ENCODE assay signal across 1 cellular context in the genomic region with DNA sequence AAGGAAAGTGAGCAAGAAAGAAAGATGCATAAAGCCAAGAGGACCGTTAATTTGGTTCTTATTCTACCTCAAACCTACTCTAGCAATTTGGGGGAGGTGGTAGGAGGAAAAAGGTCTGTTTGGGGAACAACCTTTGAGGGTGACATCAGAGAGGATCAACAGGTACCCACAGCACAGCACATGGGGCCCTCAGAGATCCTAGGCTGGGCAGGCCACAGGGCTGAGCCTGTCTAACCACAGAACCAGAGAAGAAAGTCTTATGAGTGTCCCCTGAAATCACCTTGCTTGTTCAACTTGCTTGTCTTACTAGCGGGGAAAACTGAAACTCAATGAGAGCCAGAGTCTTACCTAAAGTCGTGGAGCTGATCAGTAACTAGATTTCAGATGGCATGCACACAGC.
TF ChIP-seq lines count a peak whose summit lies in the region.

No MANE protein-coding gene starts in this region.

TF ChIP-seq in A549, 52 proteins besides CTCF, POLR2A, EP300 and RAD21 (continued from another document):
- TF ChIP-seq, protein P1, sequence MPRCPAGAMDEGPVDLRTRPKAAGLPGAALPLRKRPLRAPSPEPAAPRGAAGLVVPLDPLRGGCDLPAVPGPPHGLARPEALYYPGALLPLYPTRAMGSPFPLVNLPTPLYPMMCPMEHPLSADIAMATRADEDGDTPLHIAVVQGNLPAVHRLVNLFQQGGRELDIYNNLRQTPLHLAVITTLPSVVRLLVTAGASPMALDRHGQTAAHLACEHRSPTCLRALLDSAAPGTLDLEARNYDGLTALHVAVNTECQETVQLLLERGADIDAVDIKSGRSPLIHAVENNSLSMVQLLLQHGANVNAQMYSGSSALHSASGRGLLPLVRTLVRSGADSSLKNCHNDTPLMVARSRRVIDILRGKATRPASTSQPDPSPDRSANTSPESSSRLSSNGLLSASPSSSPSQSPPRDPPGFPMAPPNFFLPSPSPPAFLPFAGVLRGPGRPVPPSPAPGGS (IDR thresholded peaks at IDR 0.05) = no peak
- no peak for TF ChIP-seq GATA3 (IDR thresholded peaks at IDR 0.05; ENCODE audit: borderline replicate concordance)
- TF ChIP-seq, protein P2, sequence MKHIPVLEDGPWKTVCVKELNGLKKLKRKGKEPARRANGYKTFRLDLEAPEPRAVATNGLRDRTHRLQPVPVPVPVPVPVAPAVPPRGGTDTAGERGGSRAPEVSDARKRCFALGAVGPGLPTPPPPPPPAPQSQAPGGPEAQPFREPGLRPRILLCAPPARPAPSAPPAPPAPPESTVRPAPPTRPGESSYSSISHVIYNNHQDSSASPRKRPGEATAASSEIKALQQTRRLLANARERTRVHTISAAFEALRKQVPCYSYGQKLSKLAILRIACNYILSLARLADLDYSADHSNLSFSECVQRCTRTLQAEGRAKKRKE (CRISPR knock-in tag; IDR thresholded peaks at IDR 0.05; ENCODE audit: low read depth) = no peak
- TF ChIP-seq MYC (IDR thresholded peaks at IDR 0.05; ENCODE audit: borderline replicate concordance, low read length) = no peak
- no peak for TF ChIP-seq CEBPB (IDR thresholded peaks at IDR 0.05)
- TF ChIP-seq, protein P3, sequence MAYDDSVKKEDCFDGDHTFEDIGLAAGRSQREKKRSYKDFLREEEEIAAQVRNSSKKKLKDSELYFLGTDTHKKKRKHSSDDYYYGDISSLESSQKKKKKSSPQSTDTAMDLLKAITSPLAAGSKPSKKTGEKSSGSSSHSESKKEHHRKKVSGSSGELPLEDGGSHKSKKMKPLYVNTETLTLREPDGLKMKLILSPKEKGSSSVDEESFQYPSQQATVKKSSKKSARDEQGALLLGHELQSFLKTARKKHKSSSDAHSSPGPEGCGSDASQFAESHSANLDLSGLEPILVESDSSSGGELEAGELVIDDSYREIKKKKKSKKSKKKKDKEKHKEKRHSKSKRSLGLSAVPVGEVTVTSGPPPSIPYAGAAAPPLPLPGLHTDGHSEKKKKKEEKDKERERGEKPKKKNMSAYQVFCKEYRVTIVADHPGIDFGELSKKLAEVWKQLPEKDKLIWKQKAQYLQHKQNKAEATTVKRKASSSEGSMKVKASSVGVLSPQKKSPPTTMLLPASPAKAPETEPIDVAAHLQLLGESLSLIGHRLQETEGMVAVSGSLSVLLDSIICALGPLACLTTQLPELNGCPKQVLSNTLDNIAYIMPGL (CRISPR knock-in tag; IDR thresholded peaks at IDR 0.05; ENCODE audit: borderline replicate concordance) = no peak
- TF ChIP-seq KDM1A (IDR thresholded peaks at IDR 0.05; ENCODE audit: low read depth) = no peak
- TF ChIP-seq BHLHE40 (IDR thresholded peaks at IDR 0.05; ENCODE audit: low read depth, low read length) = no peak
- no peak for TF ChIP-seq ZNF302 (CRISPR knock-in tag; IDR thresholded peaks at IDR 0.05)
TF ChIP-seq in A549: peak in this region for 0.
